15 cellular contexts compared by ENCODE assay signal in the genomic region with DNA sequence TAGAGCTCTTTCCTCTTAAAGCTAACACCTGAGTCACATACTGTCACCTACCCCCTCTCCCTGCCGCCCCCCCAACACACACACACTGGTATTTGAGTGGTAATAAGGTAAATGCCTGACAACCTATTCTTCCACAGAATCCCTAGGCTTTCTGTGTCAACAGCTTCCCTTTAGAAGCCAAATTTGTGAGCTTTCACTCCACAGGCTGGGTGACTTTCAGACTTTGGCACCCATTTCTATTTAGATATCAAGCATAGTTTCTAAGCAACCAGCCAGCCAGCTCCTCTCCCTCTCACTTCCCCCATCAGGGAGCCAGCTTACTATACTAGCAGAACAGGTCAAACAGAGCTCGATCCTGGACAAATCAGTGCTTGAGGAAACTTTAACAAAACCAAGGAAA. TPM values are rescaled to one million over a fixed set of nuclear protein-coding genes. Genes with fewer than 3 reads are reported as not detected.
DNase-seq lines count a peak whose midpoint lies in the region; ATAC-seq, FAIRE-seq and TF ChIP-seq lines count a peak whose summit lies in the region.
"Had no signal": no experiment of that assay in that cellular context is flagged by ENCODE, and none has a peak within 500 bp of the region (broad histone marks: within the 10 kb centered on the region; RNA-seq: fewer than 3 reads in every experiment).

No MANE protein-coding gene starts in this region.

- 15 to 31% methylated on average over 2 of the region's 2 CpGs for WGBS in body of pancreas, 2 donors

- H3K27ac ChIP-seq in body of pancreas (peak overlapping the region in 3 of 4 donors; percentile 66 to 81 (median 73)), kidney (ENCODE audit: low read depth in 2 of 2, low read length in 2 of 2) (peak overlapping the region; percentile 68 to 73), coronary artery (peak overlapping the region in 1 of 2 donors; percentile 69), foreskin keratinocyte (no peak overlapping the region)
- H3K27ac ChIP-seq in CD4-positive, alpha-beta memory T cell (ENCODE audit: low read depth, low read length): no peak overlapping the region
- H3K27ac ChIP-seq: RWPE1 had no signal

- peaks cover 15 to 27% (median 26%) of the 10 kb centered on the region in 4 donors for H3K4me1 Mint-ChIP-seq in CD4-positive, alpha-beta memory T cell

- H3K4me1 ChIP-seq in body of pancreas: peaks cover 38% of the 10 kb centered on the region
- H3K4me1 ChIP-seq in kidney (ENCODE audit: control insufficient read depth in 1 of 2, insufficient read depth in 1 of 2, low read depth in 1 of 2, low read length in 2 of 2): peaks cover 19 to 23% of the 10 kb centered on the region in 2 donors
- H3K4me1 ChIP-seq in CD4-positive, alpha-beta memory T cell (ENCODE audit: insufficient read depth, low read length): peaks cover 21% of the 10 kb centered on the region
- no peaks in the 10 kb centered on the region for H3K4me1 ChIP-seq in foreskin keratinocyte

- H3K36me3 Mint-ChIP-seq in CD4-positive, alpha-beta memory T cell: peaks cover 6 to 12% of the 10 kb centered on the region in 2 donors

- H3K27me3 Mint-ChIP-seq in CD4-positive, alpha-beta memory T cell: peaks cover 0 to 5% of the 10 kb centered on the region in 2 donors

- peak; percentile 15 for FAIRE-seq in kidney (lab: Jason Lieb, UNC)

- no peak overlapping the region for H3K4me3 Mint-ChIP-seq in CD4-positive, alpha-beta memory T cell
- H3K4me3 Mint-ChIP-seq: CD4-positive, CD25-positive, alpha-beta regulatory T cell; dendritic cell treated with granulocyte-macrophage colony-stimulating factor and Interleukin-4, amounts not matched to agents 40 ng/mL and 50 ng/mL, for 4 days; stimulated activated naive B cell treated with anti-CD40 and anti-IgM and Interleukin-4, amounts not matched to agents 10 μg/mL and 1 μg/mL and 100 μg/mL, for 72 hours had no signal

- CTCF ChIA-PET in CD4-positive, alpha-beta memory T cell (lab: Charles Lee; ENCODE audit: partially characterized antibody): interaction anchor here (0.8 to 6.9 kb wide), 8 partner anchors 10 to 39 kb away, joined by 3 to 65 read pairs (median 3); a partner anchor contains a TSS

- POLR2A ChIA-PET in CD4-positive, alpha-beta memory T cell (lab: Charles Lee; ENCODE audit: partially characterized antibody): interaction anchor here (1.2 to 31.0 kb wide), 2 partner anchors 18 to 29 kb away, joined by 3 to 1778 read pairs; a partner anchor contains a TSS

- peaks cover 0 to 4% (median 0%) of the 10 kb centered on the region in 8 donors for H3K9me3 Mint-ChIP-seq in CD4-positive, alpha-beta memory T cell
- H3K9me3 Mint-ChIP-seq: CD4-positive, CD25-positive, alpha-beta regulatory T cell; dendritic cell treated with granulocyte-macrophage colony-stimulating factor and Interleukin-4, amounts not matched to agents 40 ng/mL and 50 ng/mL, for 4 days; stimulated activated naive B cell treated with anti-CD40 and anti-IgM and Interleukin-4, amounts not matched to agents 10 μg/mL and 1 μg/mL and 100 μg/mL, for 72 hours had no signal

- no peak for TF ChIP-seq POLR2A in body of pancreas (IDR thresholded peaks at IDR 0.05)

- ATAC-seq in body of pancreas (peak; percentile 77), foreskin keratinocyte (no peak)
- ATAC-seq: stimulated activated naive B cell treated with anti-CD40 and anti-IgM and Interleukin-4, amounts not matched to agents 10 μg/mL and 1 μg/mL and 100 μg/mL, for 72 hours had no signal

- DNase-seq in LNCaP clone FGC (ENCODE audit: low read depth) (peak; percentile 96), body of pancreas (peak; percentile 72 to 91 (median 80)), kidney (no peak), superior temporal gyrus (ENCODE audit: extremely low spot score) (peak; percentile 22), GM10266 (ENCODE audit: extremely low spot score) (no peak), coronary artery (ENCODE audit: low spot score) (no peak), foreskin keratinocyte (no peak)
- DNase-seq in CD4-positive, alpha-beta memory T cell: no peak
- DNase-seq: CD4-positive, CD25-positive, alpha-beta regulatory T cell; foreskin fibroblast; stimulated activated CD4-positive, alpha-beta T cell treated with anti-CD3 and anti-CD28 coated beads, Interleukin-1b, Interleukin-23, amount 100 ng/mL, for 48 hours; stimulated activated naive B cell treated with anti-CD40 and anti-IgM and Interleukin-4, amounts not matched to agents 10 μg/mL and 1 μg/mL and 100 μg/mL, for 72 hours had no signal

- H3K36me3 ChIP-seq in body of pancreas (replicated peaks in 1 of 2; ENCODE audit: insufficient read depth in 1 of 2, low read depth in 2 of 2): peaks cover 12 to 20% of the 10 kb centered on the region in 2 donors
- H3K36me3 ChIP-seq in kidney (ENCODE audit: control insufficient read depth in 1 of 2, insufficient read depth in 2 of 2, low read length in 2 of 2): peaks cover 5 to 22% of the 10 kb centered on the region in 2 donors
- H3K36me3 ChIP-seq in CD4-positive, alpha-beta memory T cell (ENCODE audit: insufficient read depth, low read length): peaks cover 5% of the 10 kb centered on the region

- H3K27me3 ChIP-seq in body of pancreas (no peaks in the 10 kb centered on the region), foreskin keratinocyte (no peaks in the 10 kb centered on the region)
- no peaks in the 10 kb centered on the region for H3K27me3 ChIP-seq in CD4-positive, alpha-beta memory T cell (ENCODE audit: insufficient read depth, low read length)

- peak overlapping the region in 2 of 7 donors; percentile 35 to 57 for H3K27ac Mint-ChIP-seq in CD4-positive, alpha-beta memory T cell
- H3K27ac Mint-ChIP-seq: CD4-positive, CD25-positive, alpha-beta regulatory T cell; dendritic cell treated with granulocyte-macrophage colony-stimulating factor and Interleukin-4, amounts not matched to agents 40 ng/mL and 50 ng/mL, for 4 days; stimulated activated naive B cell treated with anti-CD40 and anti-IgM and Interleukin-4, amounts not matched to agents 10 μg/mL and 1 μg/mL and 100 μg/mL, for 72 hours had no signal

- H3K4me3 ChIP-seq in LNCaP clone FGC (ENCODE audit: low read depth, low read length) (peak overlapping the region; percentile 33), body of pancreas (no peak overlapping the region), kidney (ENCODE audit: low read length in 2 of 2) (no peak overlapping the region), coronary artery (no peak overlapping the region)
- H3K4me3 ChIP-seq in CD4-positive, alpha-beta memory T cell (ENCODE audit: low read length in 2 of 2): no peak overlapping the region

- no peak for TF ChIP-seq CTCF in LNCaP clone FGC (IDR thresholded peaks at IDR 0.05; ENCODE audit: control insufficient read depth, extremely low read depth, insufficient read depth)
- TF ChIP-seq CTCF in body of pancreas (IDR thresholded peaks at IDR 0.05): no peak
- TF ChIP-seq CTCF in kidney (IDR thresholded peaks at IDR 0.05; ENCODE audit: borderline replicate concordance, extremely low read depth, insufficient read depth): no peak
- TF ChIP-seq CTCF in GM10266 (IDR thresholded peaks at IDR 0.05; ENCODE audit: control insufficient read depth, insufficient read depth, low read depth, missing control alignments): no peak
- no peak for TF ChIP-seq CTCF in coronary artery (IDR thresholded peaks at IDR 0.05)
- TF ChIP-seq CTCF in foreskin keratinocyte (conservative IDR thresholded peaks at IDR 0.05): no peak

- intact Hi-C loops in body of pancreas (cut with DNase I): no loop called here
- intact Hi-C loops in kidney (cut with DNase I): no loop called here
- intact Hi-C loops in CD4-positive, alpha-beta memory T cell (cut with micrococcal nuclease): no loop called here

- H3K9ac ChIP-seq in kidney (ENCODE audit: low read length in 2 of 2): no peak overlapping the region

- H3K9me3 ChIP-seq in body of pancreas (no peaks in the 10 kb centered on the region), kidney (ENCODE audit: control insufficient read depth in 1 of 2, low read length in 2 of 2) (no peaks in the 10 kb centered on the region)
- no peaks in the 10 kb centered on the region for H3K9me3 ChIP-seq in CD4-positive, alpha-beta memory T cell (ENCODE audit: control insufficient read depth in 1 of 2, low read length in 2 of 2)

RNA-seq across cellular contexts. Expression of a gene that starts 3.2 kb away (rescaled TPM):
- 1 to 10 TPM in 1 of 2 donors, under 1 TPM in 1; 0.33 to 1.0 TPM for total RNA-seq in body of pancreas
- total RNA-seq in kidney: 2.5 TPM
- polyA plus RNA-seq in kidney (ENCODE audit: insufficient read depth, low read depth, low replicate concordance): 2.5 TPM
- 1 to 10 TPM; 1.2 TPM for total RNA-seq in CD4-positive, alpha-beta memory T cell
- under 1 TPM in 1 of 2 donors, not detected in 1; 0.41 TPM for polyA plus RNA-seq in CD4-positive, alpha-beta memory T cell
- total RNA-seq in foreskin keratinocyte: 11.0 and 12.3 TPM in 2 replicates
- 5.7 and 6.1 TPM in 2 replicates for polyA plus RNA-seq in foreskin keratinocyte

RNA-seq across cellular contexts. Expression of a gene that starts 18.4 kb away (rescaled TPM):
- total RNA-seq in body of pancreas (10 to 100 TPM; 13.2 to 20.0 TPM), kidney (37.1 TPM), foreskin keratinocyte (160 and 194 TPM in 2 replicates)
- polyA plus RNA-seq in kidney (ENCODE audit: insufficient read depth, low read depth, low replicate concordance) (24.0 TPM), foreskin keratinocyte (70.3 and 93.1 TPM in 2 replicates)
- under 1 TPM; 0.15 to 0.50 TPM for total RNA-seq in CD4-positive, alpha-beta memory T cell
- polyA plus RNA-seq in CD4-positive, alpha-beta memory T cell: under 1 TPM in 1 of 2 donors, not detected in 1; 0.42 TPM

RNA-seq across cellular contexts. Expression of a gene that starts 31.7 kb away (rescaled TPM):
- total RNA-seq in body of pancreas (1 to 10 TPM; 3.6 to 4.7 TPM), kidney (16.4 TPM), foreskin keratinocyte (not detected in 2 replicates)
- polyA plus RNA-seq in kidney (ENCODE audit: insufficient read depth, low read depth, low replicate concordance) (3.6 TPM), foreskin keratinocyte (0.01 TPM in 1 of 2 replicates, not detected in the other)
- total RNA-seq in CD4-positive, alpha-beta memory T cell: 100 to 1,000 TPM; 571 to 574 TPM
- polyA plus RNA-seq in CD4-positive, alpha-beta memory T cell: 100 to 1,000 TPM; 435 to 487 TPM
- total RNA-seq: lung microvascular endothelial cell had no signal

RNA-seq across cellular contexts. Expression of a gene that starts 40.2 kb away (rescaled TPM):
- total RNA-seq in body of pancreas: 1 to 10 TPM; 2.0 to 5.7 TPM
- 8.9 TPM for total RNA-seq in kidney
- polyA plus RNA-seq in kidney (ENCODE audit: insufficient read depth, low read depth, low replicate concordance): 2.0 TPM
- total RNA-seq in CD4-positive, alpha-beta memory T cell: 10 to 100 TPM; 13.4 to 13.6 TPM
- polyA plus RNA-seq in CD4-positive, alpha-beta memory T cell: 1 to 10 TPM; 3.7 to 5.4 TPM
- 9.0 and 9.2 TPM in 2 replicates for total RNA-seq in foreskin keratinocyte
- polyA plus RNA-seq in foreskin keratinocyte: 3.2 and 3.7 TPM in 2 replicates

Comparison
In these comparisons a context has a peak if more than half of its experiments do, and no peak if none do; other contexts are left out.
1. DNase-seq: peak in LNCaP clone FGC (single experiment), body of pancreas (4 of 4) and superior temporal gyrus (single experiment); none in kidney (single experiment), CD4-positive, alpha-beta memory T cell (0 of 5), GM10266 (single experiment), coronary artery (single experiment) and foreskin keratinocyte (0 of 2).
2. H3K27ac ChIP-seq: peak in body of pancreas (3 of 4) and kidney (2 of 2); none in CD4-positive, alpha-beta memory T cell (single experiment) and foreskin keratinocyte (single experiment).
3. RNA of a gene that starts 18.4 kb away (total RNA-seq): 160 to 194 TPM in foreskin keratinocyte, 37.1 TPM in kidney (single experiment) and 13.2 to 20.0 TPM in body of pancreas; 0.15 to 0.50 TPM in CD4-positive, alpha-beta memory T cell; every median in the first group is over 4 times any median in the second.
4. RNA of a gene that starts 31.7 kb away (total RNA-seq): 571 to 574 TPM in CD4-positive, alpha-beta memory T cell; 16.4 TPM in kidney (single experiment), 3.6 to 4.7 TPM in body of pancreas and not detected in foreskin keratinocyte; every median in the first group is over 10 times any median in the second.